Comparison of ENCODE assay signal across 18 cellular contexts in genomic region chr2:180677200-180677599, GRCh38.
"Had no signal": no experiment of that assay in that cellular context is flagged by ENCODE, and none has a peak within 500 bp of the region (broad histone marks: within the 10 kb centered on the region; RNA-seq: fewer than 3 reads in every experiment).

No MANE protein-coding gene starts in this region.

- H3K36me3 Mint-ChIP-seq: natural killer cell, T-cell had no signal

- ATAC-seq: left cardiac atrium; mucosa of descending colon; natural killer cell; stimulated activated naive CD8-positive, alpha-beta T cell treated with anti-CD3 and anti-CD28 coated beads, Interleukin-15, amount 100 ng/mL, for 72 hours; T-cell; upper lobe of right lung had no signal

- DNase-seq: activated CD4-positive, alpha-beta memory T cell treated with anti-CD3 and anti-CD28 coated beads, Interleukin-2, amount 10 ng/mL, durations not matched to agents 7 days and 5 days; activated CD8-positive, alpha-beta memory T cell treated with anti-CD3 and anti-CD28 coated beads, Interleukin-2, amount 50 U/mL, for 48 hours; activated naive CD4-positive, alpha-beta T cell; central memory CD4-positive, alpha-beta T cell; cortex of kidney; effector CD8-positive, alpha-beta T cell; hypothalamus; left cardiac atrium; mucosa of descending colon; natural killer cell; stimulated activated CD4-positive, alpha-beta T cell treated with anti-CD3 and anti-CD28 coated beads, Interleukin-2, amount 100 ng/mL, for 48 hours; stimulated activated naive CD8-positive, alpha-beta T cell treated with anti-CD3 and anti-CD28 coated beads, Interleukin-15, amount 100 ng/mL, for 72 hours; T-cell; testis; upper lobe of right lung had no signal

- H3K4me3 ChIP-seq: ascending aorta, mucosa of descending colon, testis, upper lobe of right lung had no signal

- H3K27me3 ChIP-seq: ascending aorta, testis, upper lobe of right lung had no signal

- H3K4me1 Mint-ChIP-seq: activated CD4-positive, alpha-beta memory T cell treated with anti-CD3 and anti-CD28 coated beads, Interleukin-2, amount 10 ng/mL, durations not matched to agents 7 days and 5 days; natural killer cell; stimulated activated naive CD8-positive, alpha-beta T cell treated with anti-CD3 and anti-CD28 coated beads, Interleukin-15, amount 100 ng/mL, for 72 hours; T-cell had no signal

- H3K27ac ChIP-seq: ascending aorta, testis, upper lobe of right lung, VCaP had no signal

- H3K36me3 ChIP-seq: ascending aorta, upper lobe of right lung had no signal

- H3K4me3 Mint-ChIP-seq: activated CD4-positive, alpha-beta memory T cell treated with anti-CD3 and anti-CD28 coated beads, Interleukin-2, amount 10 ng/mL, durations not matched to agents 7 days and 5 days; activated T-helper 1 cell treated with anti-CD3 and anti-CD28 coated beads, Interleukin-12 subunit alpha, Interleukin-12 subunit beta, Interleukin-2, Interleukin-4 antibody, amounts not matched to agents 30 ng/mL and 10 ng/mL and 1 ng/mL, durations not matched to agents 14 hours and 24 hours and 36 hours; natural killer cell; stimulated activated naive CD8-positive, alpha-beta T cell treated with anti-CD3 and anti-CD28 coated beads, Interleukin-15, amount 100 ng/mL, for 72 hours; T-cell had no signal

- H3K9me3 Mint-ChIP-seq: activated CD4-positive, alpha-beta memory T cell treated with anti-CD3 and anti-CD28 coated beads, Interleukin-2, amount 10 ng/mL, durations not matched to agents 7 days and 5 days; activated T-helper 1 cell treated with anti-CD3 and anti-CD28 coated beads, Interleukin-12 subunit alpha, Interleukin-12 subunit beta, Interleukin-2, Interleukin-4 antibody, amounts not matched to agents 30 ng/mL and 10 ng/mL and 1 ng/mL, durations not matched to agents 14 hours and 24 hours and 36 hours; stimulated activated naive CD8-positive, alpha-beta T cell treated with anti-CD3 and anti-CD28 coated beads, Interleukin-15, amount 100 ng/mL, for 72 hours; T-cell had no signal

- H3K9me3 ChIP-seq: ascending aorta, mucosa of descending colon, testis, upper lobe of right lung had no signal

- H3K4me1 ChIP-seq: ascending aorta, testis, upper lobe of right lung had no signal

- H3K27ac Mint-ChIP-seq: activated CD4-positive, alpha-beta memory T cell treated with anti-CD3 and anti-CD28 coated beads, Interleukin-2, amount 10 ng/mL, durations not matched to agents 7 days and 5 days; activated T-helper 1 cell treated with anti-CD3 and anti-CD28 coated beads, Interleukin-12 subunit alpha, Interleukin-12 subunit beta, Interleukin-2, Interleukin-4 antibody, amounts not matched to agents 30 ng/mL and 10 ng/mL and 1 ng/mL, durations not matched to agents 14 hours and 24 hours and 36 hours; natural killer cell; stimulated activated naive CD8-positive, alpha-beta T cell treated with anti-CD3 and anti-CD28 coated beads, Interleukin-15, amount 100 ng/mL, for 72 hours; T-cell had no signal
